1 cellular context compared by ENCODE assay signal in the genomic region with DNA sequence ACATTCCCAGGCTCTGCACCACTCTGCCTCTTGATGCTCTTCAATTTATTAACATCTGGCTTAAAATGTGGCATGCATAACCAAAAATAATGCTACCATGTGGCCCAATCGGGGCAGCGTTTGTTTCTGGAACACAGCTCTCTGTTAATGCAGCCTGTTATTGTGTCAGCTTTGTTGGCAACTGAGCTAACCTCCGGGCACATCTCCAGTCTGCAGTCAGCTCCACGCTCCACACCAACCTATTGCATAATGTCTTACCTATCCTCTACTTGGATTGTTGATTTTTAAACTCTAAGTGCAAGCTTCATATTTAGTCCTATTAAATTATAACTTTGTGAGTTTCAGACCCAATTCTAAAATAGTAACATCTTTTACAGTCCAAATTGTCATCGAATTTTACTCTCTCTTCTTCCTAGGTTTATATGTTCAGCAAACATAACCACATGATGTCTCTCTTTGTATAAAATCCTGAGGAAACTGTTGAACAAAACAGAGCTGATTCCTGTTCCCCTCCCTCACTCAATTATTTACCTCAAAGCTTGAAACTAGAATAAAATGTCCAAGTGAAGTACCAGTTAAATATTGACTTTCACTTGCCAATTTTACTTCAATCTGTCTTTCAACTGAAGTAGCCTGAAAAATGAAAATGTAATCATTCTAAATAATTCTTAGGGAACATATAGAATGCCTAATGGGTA.
TF ChIP-seq lines count a peak whose summit lies in the region.

No MANE protein-coding gene starts in this region.

TF ChIP-seq in K562, 482 proteins besides CTCF, POLR2A, EP300 and RAD21 (continued from another document):
- TF ChIP-seq DDX20 (tag; IDR thresholded peaks at IDR 0.05; ENCODE audit: low read depth) (no peak), NRF1 (conservative IDR thresholded peaks at IDR 0.05 in 1 of 2, IDR thresholded peaks at IDR 0.05 in 1 of 2) (no peak), ZNF445 (CRISPR knock-in tag; IDR thresholded peaks at IDR 0.05; ENCODE audit: low read depth) (no peak), ZBTB40 (IDR thresholded peaks at IDR 0.05) (no peak), ZBTB40 (CRISPR knock-in tag; IDR thresholded peaks at IDR 0.05) (no peak), SRSF9 (IDR thresholded peaks at IDR 0.05; ENCODE audit: borderline replicate concordance, low read depth, low read length) (no peak), ZNF699 (CRISPR knock-in tag; IDR thresholded peaks at IDR 0.05; ENCODE audit: insufficient replicate concordance) (no peak), HNRNPUL1 (IDR thresholded peaks at IDR 0.05; ENCODE audit: low read length) (no peak)
- TF ChIP-seq, protein P1, sequence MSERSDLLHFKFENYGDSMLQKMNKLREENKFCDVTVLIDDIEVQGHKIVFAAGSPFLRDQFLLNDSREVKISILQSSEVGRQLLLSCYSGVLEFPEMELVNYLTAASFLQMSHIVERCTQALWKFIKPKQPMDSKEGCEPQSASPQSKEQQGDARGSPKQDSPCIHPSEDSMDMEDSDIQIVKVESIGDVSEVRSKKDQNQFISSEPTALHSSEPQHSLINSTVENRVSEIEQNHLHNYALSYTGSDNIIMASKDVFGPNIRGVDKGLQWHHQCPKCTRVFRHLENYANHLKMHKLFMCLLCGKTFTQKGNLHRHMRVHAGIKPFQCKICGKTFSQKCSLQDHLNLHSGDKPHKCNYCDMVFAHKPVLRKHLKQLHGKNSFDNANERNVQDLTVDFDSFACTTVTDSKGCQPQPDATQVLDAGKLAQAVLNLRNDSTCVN (CRISPR knock-in tag; IDR thresholded peaks at IDR 0.05): no peak
